1 cellular context compared by ENCODE assay signal in genomic region chr3:138875754-138876664, GRCh38.
TF ChIP-seq lines count a peak whose summit lies in the region.

No MANE protein-coding gene starts in this region.

TF ChIP-seq in K562, 482 proteins besides CTCF, POLR2A, EP300 and RAD21 (continued from another document and continues in another):
- TF ChIP-seq RNF219 (CRISPR knock-in tag; IDR thresholded peaks at IDR 0.05) (no peak), SIN3A (IDR thresholded peaks at IDR 0.05; ENCODE audit: borderline replicate concordance in 2 of 2, control insufficient read depth in 1 of 2, low read depth in 2 of 2, low read length in 2 of 2) (no peak), SIX5 (IDR thresholded peaks at IDR 0.05; ENCODE audit: borderline replicate concordance in 1 of 2, insufficient read depth in 1 of 2, low read depth in 1 of 2, low read length in 2 of 2) (0 out of 4 replicates have a peak, but pooled peaks of 1 of the 2 experiments have one; percentile 14), TARDBP (IDR thresholded peaks at IDR 0.05) (peak; percentile 87; the same call in 1 of the 2 replicates), ARID3A (IDR thresholded peaks at IDR 0.05; ENCODE audit: borderline replicate concordance, low read depth, low read length) (peak; percentile 95), PHB2 (IDR thresholded peaks at IDR 0.05; ENCODE audit: low read depth) (peak; percentile 97), L3MBTL2 (IDR thresholded peaks at IDR 0.05) (peak; percentile 32; the same call in 1 of the 2 replicates), PATZ1 (CRISPR knock-in tag; IDR thresholded peaks at IDR 0.05; ENCODE audit: borderline replicate concordance) (no peak), ID3 (CRISPR knock-in tag; IDR thresholded peaks at IDR 0.05) (no peak), ID3 (tag; IDR thresholded peaks at IDR 0.05) (0 out of 2 replicates have a peak, but pooled peaks have one; percentile 72), NR3C1 (CRISPR knock-in tag; IDR thresholded peaks at IDR 0.05) (no peak), ZNF398 (CRISPR knock-in tag; IDR thresholded peaks at IDR 0.05) (no peak), ZNF507 (tag; conservative IDR thresholded peaks at IDR 0.05) (no peak), ETV1 (tag; conservative IDR thresholded peaks at IDR 0.05; ENCODE audit: low read depth) (peak; percentile 96), JUNB (CRISPR knock-in tag; conservative IDR thresholded peaks at IDR 0.05) (no peak), GATAD2A (IDR thresholded peaks at IDR 0.05) (peak; percentile 81; the same call in 1 of the 2 replicates), U2AF1 (optimal IDR thresholded peaks at IDR 0.05; ENCODE audit: low read depth, low read length) (no peak), SAP30 (IDR thresholded peaks at IDR 0.05; ENCODE audit: borderline replicate concordance, insufficient read depth, low read depth, low read length, poor library complexity, severe bottlenecking) (no peak), HCFC1 (IDR thresholded peaks at IDR 0.05; ENCODE audit: low read depth, low read length) (peak; percentile 23; the same call in 1 of the 2 replicates), CSDE1 (IDR thresholded peaks at IDR 0.05) (0 out of 4 replicates have a peak, but pooled peaks of 1 of the 2 experiments have one; percentile 27), MAFK (IDR thresholded peaks at IDR 0.05; ENCODE audit: low read length) (peak; percentile 53; the same call in 1 of the 2 replicates), MCM5 (IDR thresholded peaks at IDR 0.05; ENCODE audit: low read depth) (no peak), NR1H2 (CRISPR knock-in tag; IDR thresholded peaks at IDR 0.05) (no peak), TRIM28 (IDR thresholded peaks at IDR 0.05) (peak; percentile 44; the same call in 1 of the 2 replicates), STAG1 (CRISPR knock-in tag; IDR thresholded peaks at IDR 0.05; ENCODE audit: borderline replicate concordance) (no peak), ZC3H8 (IDR thresholded peaks at IDR 0.05) (peak; percentile 50; the same call in 1 of the 2 replicates), KLF13 (tag; IDR thresholded peaks at IDR 0.05; ENCODE audit: borderline replicate concordance, low read depth) (0 out of 2 replicates have a peak, but pooled peaks have one; percentile 17), ZNF224 (CRISPR knock-in tag; IDR thresholded peaks at IDR 0.05) (no peak), FOS (IDR thresholded peaks at IDR 0.05; ENCODE audit: extremely low read depth, insufficient read length) (no peak), U2AF2 (optimal IDR thresholded peaks at IDR 0.05; ENCODE audit: low read depth, low read length) (no peak), SLC30A9 (CRISPR knock-in tag; IDR thresholded peaks at IDR 0.05) (no peak), CEBPB (tag; IDR thresholded peaks at IDR 0.05) (peak; percentile 95), FOXP1 (CRISPR knock-in tag; IDR thresholded peaks at IDR 0.05) (peak; percentile 69; the same call in 1 of the 2 replicates), RFX1 (IDR thresholded peaks at IDR 0.05) (no peak), ZNF140 (CRISPR knock-in tag; IDR thresholded peaks at IDR 0.05) (no peak), COPS2 (conservative IDR thresholded peaks at IDR 0.05) (no peak), HMG20B (CRISPR knock-in tag; IDR thresholded peaks at IDR 0.05) (no peak), ZNF12 (CRISPR knock-in tag; IDR thresholded peaks at IDR 0.05) (no peak), RFX7 (CRISPR knock-in tag; IDR thresholded peaks at IDR 0.05) (no peak), ZFP36 (IDR thresholded peaks at IDR 0.05; ENCODE audit: low read depth, low read length, partially characterized antibody) (no peak), SRSF3 (IDR thresholded peaks at IDR 0.05; ENCODE audit: insufficient read depth, low read length) (no peak), NR2C1 (IDR thresholded peaks at IDR 0.05) (peak; percentile 72), NR2C1 (tag; IDR thresholded peaks at IDR 0.05) (no peak; the same call in none of the 2 replicates), SNRNP70 (optimal IDR thresholded peaks at IDR 0.05; ENCODE audit: low read depth, low read length) (no peak), CEBPZ (IDR thresholded peaks at IDR 0.05; ENCODE audit: borderline replicate concordance, low read depth, low read length) (no peak), ZNF184 (CRISPR knock-in tag; IDR thresholded peaks at IDR 0.05) (no peak), HMBOX1 (IDR thresholded peaks at IDR 0.05) (peak; percentile 96), NFRKB (IDR thresholded peaks at IDR 0.05; ENCODE audit: low read depth) (peak; percentile 98), SUPT5H (IDR thresholded peaks at IDR 0.05) (peak; percentile 53), GABPB2 (CRISPR knock-in tag; conservative IDR thresholded peaks at IDR 0.05) (no peak), KLF16 (IDR thresholded peaks at IDR 0.05) (peak; percentile 98), ZSCAN32 (CRISPR knock-in tag; IDR thresholded peaks at IDR 0.05) (peak; percentile 78), POU5F1 (IDR thresholded peaks at IDR 0.05; ENCODE audit: borderline replicate concordance, low read depth, low read length, partially characterized antibody) (no peak), GTF2F1 (IDR thresholded peaks at IDR 0.05; ENCODE audit: low read depth, low read length) (no peak), MECOM (CRISPR knock-in tag; IDR thresholded peaks at IDR 0.05) (no peak), ZNF592 (IDR thresholded peaks at IDR 0.05) (peak; percentile 84), SMARCA4 (IDR thresholded peaks at IDR 0.05) (peak; percentile 99)
